In the genomic region with DNA sequence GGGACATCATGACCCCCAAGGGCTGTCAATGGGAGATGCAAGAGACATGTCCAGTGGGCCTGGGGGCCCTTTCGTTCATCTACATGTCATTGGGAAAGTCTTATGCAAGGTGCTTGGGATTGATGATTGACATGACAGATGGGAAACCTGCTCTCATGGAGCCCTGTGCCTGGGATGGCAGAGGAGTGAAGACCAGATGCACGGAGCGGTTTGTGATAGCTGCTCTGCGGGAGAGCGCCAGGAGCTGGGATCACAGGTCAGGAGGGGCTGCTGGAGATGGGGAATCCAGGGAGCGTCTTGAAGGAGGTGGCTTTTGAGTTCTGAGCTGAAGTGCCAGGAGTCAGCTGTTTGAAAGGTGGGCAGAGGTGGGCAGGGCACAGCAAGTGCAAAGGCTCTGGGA, we compare ENCODE assay signal across 3 cellular contexts.
TF ChIP-seq lines count a peak whose summit lies in the region.

No MANE protein-coding gene starts in this region.

TF ChIP-seq in SK-N-SH, 30 proteins besides CTCF, POLR2A, EP300 and RAD21:
- TF ChIP-seq, protein P1, sequence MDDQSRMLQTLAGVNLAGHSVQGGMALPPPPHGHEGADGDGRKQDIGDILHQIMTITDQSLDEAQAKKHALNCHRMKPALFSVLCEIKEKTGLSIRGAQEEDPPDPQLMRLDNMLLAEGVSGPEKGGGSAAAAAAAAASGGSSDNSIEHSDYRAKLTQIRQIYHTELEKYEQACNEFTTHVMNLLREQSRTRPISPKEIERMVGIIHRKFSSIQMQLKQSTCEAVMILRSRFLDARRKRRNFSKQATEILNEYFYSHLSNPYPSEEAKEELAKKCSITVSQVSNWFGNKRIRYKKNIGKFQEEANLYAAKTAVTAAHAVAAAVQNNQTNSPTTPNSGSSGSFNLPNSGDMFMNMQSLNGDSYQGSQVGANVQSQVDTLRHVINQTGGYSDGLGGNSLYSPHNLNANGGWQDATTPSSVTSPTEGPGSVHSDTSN (IDR thresholded peaks at IDR 0.05), result no peak
- no peak for TF ChIP-seq MXI1 (IDR thresholded peaks at IDR 0.05; ENCODE audit: low read depth, low read length)
- TF ChIP-seq RCOR1 (IDR thresholded peaks at IDR 0.05; ENCODE audit: low read length), result no peak
- no peak for TF ChIP-seq FOXJ3 (CRISPR knock-in tag; IDR thresholded peaks at IDR 0.05)
TF ChIP-seq in SK-N-SH: peak in this region for 0.

TF ChIP-seq in SK-N-SH treated with all-trans-retinoic acid at 6 μM for 48 hours, 23 proteins besides CTCF, POLR2A, EP300 and RAD21 (continued from another document):
- TF ChIP-seq, protein P2, sequence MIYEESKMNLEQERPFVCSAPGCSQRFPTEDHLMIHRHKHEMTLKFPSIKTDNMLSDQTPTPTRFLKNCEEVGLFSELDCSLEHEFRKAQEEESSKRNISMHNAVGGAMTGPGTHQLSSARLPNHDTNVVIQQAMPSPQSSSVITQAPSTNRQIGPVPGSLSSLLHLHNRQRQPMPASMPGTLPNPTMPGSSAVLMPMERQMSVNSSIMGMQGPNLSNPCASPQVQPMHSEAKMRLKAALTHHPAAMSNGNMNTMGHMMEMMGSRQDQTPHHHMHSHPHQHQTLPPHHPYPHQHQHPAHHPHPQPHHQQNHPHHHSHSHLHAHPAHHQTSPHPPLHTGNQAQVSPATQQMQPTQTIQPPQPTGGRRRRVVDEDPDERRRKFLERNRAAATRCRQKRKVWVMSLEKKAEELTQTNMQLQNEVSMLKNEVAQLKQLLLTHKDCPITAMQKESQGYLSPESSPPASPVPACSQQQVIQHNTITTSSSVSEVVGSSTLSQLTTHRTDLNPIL (CRISPR knock-in tag; IDR thresholded peaks at IDR 0.05; ENCODE audit: low read depth), result no peak
- no peak for TF ChIP-seq BACH2 (CRISPR knock-in tag; IDR thresholded peaks at IDR 0.05; ENCODE audit: borderline replicate concordance)
- no peak for TF ChIP-seq ZFP30 (CRISPR knock-in tag; IDR thresholded peaks at IDR 0.05)
- TF ChIP-seq TOX (CRISPR knock-in tag; IDR thresholded peaks at IDR 0.05; ENCODE audit: borderline replicate concordance), result no peak
- TF ChIP-seq, protein P3, sequence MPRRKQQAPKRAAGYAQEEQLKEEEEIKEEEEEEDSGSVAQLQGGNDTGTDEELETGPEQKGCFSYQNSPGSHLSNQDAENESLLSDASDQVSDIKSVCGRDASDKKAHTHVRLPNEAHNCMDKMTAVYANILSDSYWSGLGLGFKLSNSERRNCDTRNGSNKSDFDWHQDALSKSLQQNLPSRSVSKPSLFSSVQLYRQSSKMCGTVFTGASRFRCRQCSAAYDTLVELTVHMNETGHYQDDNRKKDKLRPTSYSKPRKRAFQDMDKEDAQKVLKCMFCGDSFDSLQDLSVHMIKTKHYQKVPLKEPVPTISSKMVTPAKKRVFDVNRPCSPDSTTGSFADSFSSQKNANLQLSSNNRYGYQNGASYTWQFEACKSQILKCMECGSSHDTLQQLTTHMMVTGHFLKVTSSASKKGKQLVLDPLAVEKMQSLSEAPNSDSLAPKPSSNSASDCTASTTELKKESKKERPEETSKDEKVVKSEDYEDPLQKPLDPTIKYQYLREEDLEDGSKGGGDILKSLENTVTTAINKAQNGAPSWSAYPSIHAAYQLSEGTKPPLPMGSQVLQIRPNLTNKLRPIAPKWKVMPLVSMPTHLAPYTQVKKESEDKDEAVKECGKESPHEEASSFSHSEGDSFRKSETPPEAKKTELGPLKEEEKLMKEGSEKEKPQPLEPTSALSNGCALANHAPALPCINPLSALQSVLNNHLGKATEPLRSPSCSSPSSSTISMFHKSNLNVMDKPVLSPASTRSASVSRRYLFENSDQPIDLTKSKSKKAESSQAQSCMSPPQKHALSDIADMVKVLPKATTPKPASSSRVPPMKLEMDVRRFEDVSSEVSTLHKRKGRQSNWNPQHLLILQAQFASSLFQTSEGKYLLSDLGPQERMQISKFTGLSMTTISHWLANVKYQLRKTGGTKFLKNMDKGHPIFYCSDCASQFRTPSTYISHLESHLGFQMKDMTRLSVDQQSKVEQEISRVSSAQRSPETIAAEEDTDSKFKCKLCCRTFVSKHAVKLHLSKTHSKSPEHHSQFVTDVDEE (CRISPR knock-in tag; IDR thresholded peaks at IDR 0.05), result no peak
- TF ChIP-seq RARB (CRISPR knock-in tag; IDR thresholded peaks at IDR 0.05), result no peak
- TF ChIP-seq OSR1 (CRISPR knock-in tag; IDR thresholded peaks at IDR 0.05), result no peak
- no peak for TF ChIP-seq CSDC2 (CRISPR knock-in tag; IDR thresholded peaks at IDR 0.05)
- TF ChIP-seq, protein P4, sequence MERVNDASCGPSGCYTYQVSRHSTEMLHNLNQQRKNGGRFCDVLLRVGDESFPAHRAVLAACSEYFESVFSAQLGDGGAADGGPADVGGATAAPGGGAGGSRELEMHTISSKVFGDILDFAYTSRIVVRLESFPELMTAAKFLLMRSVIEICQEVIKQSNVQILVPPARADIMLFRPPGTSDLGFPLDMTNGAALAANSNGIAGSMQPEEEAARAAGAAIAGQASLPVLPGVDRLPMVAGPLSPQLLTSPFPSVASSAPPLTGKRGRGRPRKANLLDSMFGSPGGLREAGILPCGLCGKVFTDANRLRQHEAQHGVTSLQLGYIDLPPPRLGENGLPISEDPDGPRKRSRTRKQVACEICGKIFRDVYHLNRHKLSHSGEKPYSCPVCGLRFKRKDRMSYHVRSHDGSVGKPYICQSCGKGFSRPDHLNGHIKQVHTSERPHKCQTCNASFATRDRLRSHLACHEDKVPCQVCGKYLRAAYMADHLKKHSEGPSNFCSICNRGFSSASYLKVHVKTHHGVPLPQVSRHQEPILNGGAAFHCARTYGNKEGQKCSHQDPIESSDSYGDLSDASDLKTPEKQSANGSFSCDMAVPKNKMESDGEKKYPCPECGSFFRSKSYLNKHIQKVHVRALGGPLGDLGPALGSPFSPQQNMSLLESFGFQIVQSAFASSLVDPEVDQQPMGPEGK (CRISPR knock-in tag; IDR thresholded peaks at IDR 0.05; ENCODE audit: borderline replicate concordance), result no peak
- TF ChIP-seq ZC3H10 (CRISPR knock-in tag; IDR thresholded peaks at IDR 0.05), result no peak
- TF ChIP-seq, protein P5, sequence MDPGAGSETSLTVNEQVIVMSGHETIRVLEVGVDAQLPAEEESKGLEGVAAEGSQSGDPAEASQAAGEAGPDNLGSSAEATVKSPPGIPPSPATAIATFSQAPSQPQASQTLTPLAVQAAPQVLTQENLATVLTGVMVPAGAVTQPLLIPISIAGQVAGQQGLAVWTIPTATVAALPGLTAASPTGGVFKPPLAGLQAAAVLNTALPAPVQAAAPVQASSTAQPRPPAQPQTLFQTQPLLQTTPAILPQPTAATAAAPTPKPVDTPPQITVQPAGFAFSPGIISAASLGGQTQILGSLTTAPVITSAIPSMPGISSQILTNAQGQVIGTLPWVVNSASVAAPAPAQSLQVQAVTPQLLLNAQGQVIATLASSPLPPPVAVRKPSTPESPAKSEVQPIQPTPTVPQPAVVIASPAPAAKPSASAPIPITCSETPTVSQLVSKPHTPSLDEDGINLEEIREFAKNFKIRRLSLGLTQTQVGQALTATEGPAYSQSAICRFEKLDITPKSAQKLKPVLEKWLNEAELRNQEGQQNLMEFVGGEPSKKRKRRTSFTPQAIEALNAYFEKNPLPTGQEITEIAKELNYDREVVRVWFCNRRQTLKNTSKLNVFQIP (CRISPR knock-in tag; IDR thresholded peaks at IDR 0.05; ENCODE audit: borderline replicate concordance, low read depth), result no peak
- no peak for TF ChIP-seq ZNF8 (CRISPR knock-in tag; IDR thresholded peaks at IDR 0.05)
- TF ChIP-seq ZFP3 (CRISPR knock-in tag; IDR thresholded peaks at IDR 0.05), result no peak
- no peak for TF ChIP-seq ARNTL (CRISPR knock-in tag; IDR thresholded peaks at IDR 0.05; ENCODE audit: borderline replicate concordance, low read depth)
- no peak for TF ChIP-seq GLIS3 (CRISPR knock-in tag; IDR thresholded peaks at IDR 0.05)
- no peak for TF ChIP-seq ZNF70 (CRISPR knock-in tag; IDR thresholded peaks at IDR 0.05)
- TF ChIP-seq SNAI2 (CRISPR knock-in tag; IDR thresholded peaks at IDR 0.05), result no peak
- no peak for TF ChIP-seq ZNF565 (CRISPR knock-in tag; conservative IDR thresholded peaks at IDR 0.05; ENCODE audit: low read depth)
TF ChIP-seq in SK-N-SH treated with all-trans-retinoic acid at 6 μM for 48 hours: peak in this region for 0.

TF ChIP-seq in H1, 55 proteins besides CTCF, POLR2A, EP300 and RAD21 (continued from another document):
- no peak for TF ChIP-seq GABPA (IDR thresholded peaks at IDR 0.05; ENCODE audit: borderline replicate concordance, insufficient read depth, low read length)
